Comparison of ENCODE assay signal across 30 cellular contexts in genomic region chr7:14407246-14408015, GRCh38.
"Had no signal": no experiment of that assay in that cellular context is flagged by ENCODE, and none has a peak within 500 bp of the region (broad histone marks: within the 10 kb centered on the region; RNA-seq: fewer than 3 reads in every experiment).

No MANE protein-coding gene starts in this region.

- FAIRE-seq: astrocyte, TTC549 had no signal

- H3K4me1 ChIP-seq: body of pancreas, breast epithelium had no signal

- DNase-seq: activated B cell treated with CpG ODN at 0.5 μM for 24 hours; activated CD4-positive, alpha-beta memory T cell treated with anti-CD3 and anti-CD28 coated beads for 36 hours; activated CD4-positive, alpha-beta T cell treated with anti-CD3 and anti-CD28 coated beads for 4 hours; activated CD4-positive, alpha-beta T cell treated with anti-CD3 and anti-CD28 coated beads, Interleukin-2, amount 10 ng/mL, durations not matched to agents 24 days and 14 days; activated CD4-positive, alpha-beta T cell treated with anti-CD3 and anti-CD28 coated beads, Interleukin-2, amount 50 U/mL, for 1 hour; activated CD4-positive, alpha-beta T cell treated with anti-CD3 and anti-CD28 coated beads, Interleukin-2, amount 50 U/mL, for 4 hours; activated CD4-positive, CD25-positive, alpha-beta regulatory T cell treated with anti-CD3 and anti-CD28 coated beads, Interleukin-2, amount 50 U/mL, for 72 hours; activated CD8-positive, alpha-beta memory T cell treated with anti-CD3 and anti-CD28 coated beads, Interleukin-2, amount 50 U/mL, for 4 hours; activated CD8-positive, alpha-beta T cell treated with anti-CD3 and anti-CD28 coated beads for 36 hours; activated gamma-delta T cell; activated naive CD4-positive, alpha-beta T cell treated with anti-CD3 and anti-CD28 coated beads, Interleukin-2, amount 10 ng/mL, durations not matched to agents 7 days and 5 days; activated naive CD4-positive, alpha-beta T cell treated with Interleukin-2 at 50 U/mL for 16 hours; activated naive CD8-positive, alpha-beta T cell treated with anti-CD3 and anti-CD28 coated beads, Interleukin-2, amount 10 ng/mL, durations not matched to agents 7 days and 5 days; activated naive CD8-positive, alpha-beta T cell treated with anti-CD3 and anti-CD28 coated beads, Interleukin-2, amount 50 U/mL, for 24 hours; activated T-cell treated with anti-CD3 and anti-CD28 coated beads for 4 hours; activated T-cell treated with anti-CD3 and anti-CD28 coated beads, Interleukin-2, amount 50 U/mL, for 1 hour; activated T-cell treated with anti-CD3 and anti-CD28 coated beads, Interleukin-2, amount 50 U/mL, for 4 hours; activated T-cell treated with anti-CD3 and anti-CD28 coated beads, Interleukin-2, amount 50 U/mL, for 72 hours; aorta; body of pancreas; brain microvascular endothelial cell; central memory CD4-positive, alpha-beta T cell; T-helper 1 cell; T-helper 2 cell; T-helper 9 cell had no signal

- H3K27ac ChIP-seq: body of pancreas, brain microvascular endothelial cell, breast epithelium, VCaP had no signal

- H3K27me3 ChIP-seq: body of pancreas, brain microvascular endothelial cell, breast epithelium had no signal

- H3K36me3 ChIP-seq: brain microvascular endothelial cell, breast epithelium had no signal

- H3K4me3 ChIP-seq: body of pancreas, breast epithelium had no signal

- H3K9me3 ChIP-seq: body of pancreas, breast epithelium had no signal

- ATAC-seq: activated CD8-positive, alpha-beta T cell treated with anti-CD3 and anti-CD28 coated beads for 36 hours; activated naive CD8-positive, alpha-beta T cell treated with anti-CD3 and anti-CD28 coated beads, Interleukin-2, amount 50 U/mL, for 24 hours; activated T-cell treated with anti-CD3 and anti-CD28 coated beads, Interleukin-2, amount 50 U/mL, for 4 hours; activated T-cell treated with anti-CD3 and anti-CD28 coated beads, Interleukin-2, amount 50 U/mL, for 72 hours; activated T-helper 17 cell treated with anti-CD3 and anti-CD28 coated beads, Interleukin-2, amount 50 U/mL, for 72 hours; body of pancreas had no signal
